ENCODE assay signal across 1 cellular context in the genomic region with DNA sequence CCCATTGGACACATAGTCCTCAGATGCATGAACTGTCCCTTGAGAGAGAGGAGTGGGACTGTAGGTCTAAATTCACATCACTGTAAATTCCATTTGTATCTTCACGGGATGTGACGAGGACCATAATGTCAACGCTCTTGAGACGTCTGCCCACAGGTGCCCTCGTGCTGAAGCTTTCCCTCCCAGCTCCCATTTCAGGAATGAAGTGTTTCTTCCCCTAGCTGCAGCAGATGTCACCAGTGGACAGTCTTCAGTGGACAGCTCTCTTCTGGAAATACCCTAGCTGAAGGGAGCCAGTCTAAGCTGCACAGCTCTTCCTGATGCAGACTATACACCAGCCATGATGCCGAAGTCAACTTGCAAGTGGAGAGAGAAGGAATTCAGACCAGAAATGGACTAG.
TF ChIP-seq lines count a peak whose summit lies in the region.

No MANE protein-coding gene starts in this region.

TF ChIP-seq in IMR-90, 13 proteins besides CTCF, POLR2A, EP300 and RAD21 (continued from another document):
- TF ChIP-seq, protein P1, sequence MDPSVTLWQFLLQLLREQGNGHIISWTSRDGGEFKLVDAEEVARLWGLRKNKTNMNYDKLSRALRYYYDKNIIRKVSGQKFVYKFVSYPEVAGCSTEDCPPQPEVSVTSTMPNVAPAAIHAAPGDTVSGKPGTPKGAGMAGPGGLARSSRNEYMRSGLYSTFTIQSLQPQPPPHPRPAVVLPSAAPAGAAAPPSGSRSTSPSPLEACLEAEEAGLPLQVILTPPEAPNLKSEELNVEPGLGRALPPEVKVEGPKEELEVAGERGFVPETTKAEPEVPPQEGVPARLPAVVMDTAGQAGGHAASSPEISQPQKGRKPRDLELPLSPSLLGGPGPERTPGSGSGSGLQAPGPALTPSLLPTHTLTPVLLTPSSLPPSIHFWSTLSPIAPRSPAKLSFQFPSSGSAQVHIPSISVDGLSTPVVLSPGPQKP (IDR thresholded peaks at IDR 0.05; ENCODE audit: borderline replicate concordance, low read depth, low read length): no peak
TF ChIP-seq in IMR-90: peak in this region for 0.
